Comparison of ENCODE assay signal across 20 cellular contexts in genomic region chr1:34378968-34379729, GRCh38.
A peak's percentile ranks its signal among the peaks of the same experiment; 100 is the strongest.
DNase-seq lines count a peak whose midpoint lies in the region; ATAC-seq and TF ChIP-seq lines count a peak whose summit lies in the region.
"Had no signal": no experiment of that assay in that cellular context is flagged by ENCODE, and none has a peak within 500 bp of the region (broad histone marks: within the 10 kb centered on the region; RNA-seq: fewer than 3 reads in every experiment).

No MANE protein-coding gene starts in this region.

- no peak for TF ChIP-seq POLR2A in body of pancreas (IDR thresholded peaks at IDR 0.05)

- WGBS in body of pancreas, 2 donors, result 44 to 50% methylated on average over 9 to 10 of the region's 10 CpGs

- no peak overlapping the region for H3K27ac Mint-ChIP-seq in osteocyte (ENCODE audit: unreplicated experiment)
- H3K27ac Mint-ChIP-seq: activated naive CD4-positive, alpha-beta T cell treated with anti-CD3 and anti-CD28 coated beads, Interleukin-2, amount 50 U/mL, for 72 hours; CD14-positive monocyte; T-helper 2 cell treated with Interferon-gamma antibody and Interleukin-4, amounts not matched to agents 5 μg/mL and 100 μg/mL, for 36 hours had no signal

- TF ChIP-seq CTCF in body of pancreas (IDR thresholded peaks at IDR 0.05), result no peak
- no peak for TF ChIP-seq CTCF in osteocyte (IDR thresholded peaks at IDR 0.05)

- no peaks in the 10 kb centered on the region for H3K9me3 ChIP-seq in body of pancreas
- H3K9me3 ChIP-seq: ovary, thyroid gland had no signal

- DNase-seq in DMS 273 (lab: John Stamatoyannopoulos, UW; ENCODE audit: unreplicated experiment) (peak; percentile 41), DMS 273 treated with DMSO at 0.1 percent for 48 hours (lab: John Stamatoyannopoulos, UW) (no peak), NCI-H2227 treated with DMSO at 0.1 percent for 48 hours (lab: John Stamatoyannopoulos, UW) (peak; percentile 59), body of pancreas (no peak), renal cortical epithelial cell (ENCODE audit: low read depth) (peak; percentile 1), osteocyte (ENCODE audit: extremely low spot score, unreplicated experiment) (no peak)
- DNase-seq: activated T-cell treated with anti-CD3 and anti-CD28 coated beads, Interleukin-2, amount 50 U/mL, for 1 hour; DND-41; effector CD8-positive, alpha-beta T cell; NCI-H2081 treated with DMSO at 0.1 percent for 48 hours; ovary; thyroid gland had no signal

- no peak overlapping the region for H3K4me3 ChIP-seq in body of pancreas
- H3K4me3 ChIP-seq: ovary, thyroid gland had no signal

- no peaks in the 10 kb centered on the region for H3K4me1 Mint-ChIP-seq in osteocyte (ENCODE audit: unreplicated experiment)
- H3K4me1 Mint-ChIP-seq: CD14-positive monocyte had no signal

- no peak overlapping the region for H3K27ac ChIP-seq in body of pancreas
- H3K27ac ChIP-seq: 22Rv1, ovary, thyroid gland had no signal

- H3K4me3 Mint-ChIP-seq in osteocyte (ENCODE audit: unreplicated experiment), result no peak overlapping the region
- H3K4me3 Mint-ChIP-seq: CD14-positive monocyte; T-helper 2 cell treated with Interferon-gamma antibody and Interleukin-4, amounts not matched to agents 5 μg/mL and 100 μg/mL, for 36 hours had no signal

- no peaks in the 10 kb centered on the region for H3K36me3 Mint-ChIP-seq in osteocyte (ENCODE audit: unreplicated experiment)
- H3K36me3 Mint-ChIP-seq: activated naive CD4-positive, alpha-beta T cell treated with anti-CD3 and anti-CD28 coated beads, Interleukin-2, amount 50 U/mL, for 72 hours; CD14-positive monocyte had no signal

- no peaks in the 10 kb centered on the region for H3K4me1 ChIP-seq in body of pancreas
- H3K4me1 ChIP-seq: thyroid gland had no signal

- no peaks in the 10 kb centered on the region for H3K36me3 ChIP-seq in body of pancreas (replicated peaks in 1 of 2; ENCODE audit: insufficient read depth in 1 of 2, low read depth in 2 of 2)
- H3K36me3 ChIP-seq: ovary, thyroid gland had no signal

- H3K27me3 ChIP-seq in body of pancreas, result no peaks in the 10 kb centered on the region
- H3K27me3 ChIP-seq: ovary, thyroid gland had no signal

- ATAC-seq in body of pancreas (peak; percentile 18), GM18861 (IDR thresholded peaks at IDR 0.05; ENCODE audit: unreplicated experiment) (no peak), GM18868 (IDR thresholded peaks at IDR 0.05; ENCODE audit: unreplicated experiment) (no peak)
- ATAC-seq: activated naive CD4-positive, alpha-beta T cell treated with anti-CD3 and anti-CD28 coated beads, Interleukin-2, amount 50 U/mL, for 72 hours; left lobe of liver; Right ventricle myocardium inferior had no signal

- intact Hi-C loops in body of pancreas (cut with DNase I), result no loop called here

- peaks cover 7% of the 10 kb centered on the region for H3K9me3 Mint-ChIP-seq in osteocyte (ENCODE audit: unreplicated experiment)
- H3K9me3 Mint-ChIP-seq: activated naive CD4-positive, alpha-beta T cell treated with anti-CD3 and anti-CD28 coated beads, Interleukin-2, amount 50 U/mL, for 72 hours; T-helper 2 cell treated with Interferon-gamma antibody and Interleukin-4, amounts not matched to agents 5 μg/mL and 100 μg/mL, for 36 hours had no signal

- H3K27me3 Mint-ChIP-seq in osteocyte (ENCODE audit: unreplicated experiment), result no peaks in the 10 kb centered on the region

Comparison
In these comparisons a context has a peak if more than half of its experiments do, and no peak if none do; other contexts are left out.
1. DNase-seq: peak in DMS 273 (single experiment), NCI-H2227 treated with DMSO at 0.1 percent for 48 hours (single experiment) and renal cortical epithelial cell (single experiment); none in DMS 273 treated with DMSO at 0.1 percent for 48 hours (single experiment), body of pancreas (0 of 4) and osteocyte (single experiment).